In the genomic region with DNA sequence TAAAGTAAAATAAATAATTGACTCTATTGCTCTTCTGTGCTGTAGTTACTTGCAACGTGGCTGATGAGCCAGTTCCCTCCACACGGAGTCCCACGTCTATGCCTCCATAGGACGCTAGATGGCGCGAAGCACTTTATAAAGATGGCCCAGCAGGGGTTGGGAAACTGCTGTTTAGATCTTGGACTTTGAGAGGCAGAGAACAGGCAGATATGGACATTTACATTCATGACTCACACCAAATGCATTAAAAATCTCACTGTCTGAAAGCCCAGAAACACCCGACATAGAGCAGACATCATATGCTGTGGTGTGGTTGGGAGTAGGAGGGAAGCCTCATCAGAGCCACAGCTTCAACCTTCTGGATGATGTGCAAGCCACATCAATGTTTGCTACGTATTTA, we compare ENCODE assay signal across 8 cellular contexts.
DNase-seq lines count a peak whose midpoint lies in the region; ATAC-seq and TF ChIP-seq lines count a peak whose summit lies in the region.

No MANE protein-coding gene starts in this region.

- BruUV-seq in Caco-2 (replicated peaks; lab: Mats Ljungman, UMichigan) = no TSS peak

- H3K4me3 ChIP-seq in Caco-2 (ENCODE audit: low read depth, low read length) = no peak overlapping the region
- no peak overlapping the region for H3K4me3 ChIP-seq in WI38 (ENCODE audit: low read depth, low read length)

- CTCF ChIA-PET in Caco-2 (lab: Charles Lee) = interaction anchor here (1.3 kb wide), 1 partner anchor 943 kb away, joined by 3 read pairs; no protein-coding TSS in a partner anchor

- TF ChIP-seq CTCF in Caco-2 (IDR thresholded peaks at IDR 0.05; ENCODE audit: insufficient read depth in 1 of 2, low read depth in 1 of 2, low read length in 1 of 2, severe bottlenecking in 1 of 2, unreplicated experiment in 1 of 2) = peak; percentile 86 to 97
- peak; percentile 95 for TF ChIP-seq CTCF in WI38 (IDR thresholded peaks at IDR 0.05; ENCODE audit: low read depth, low read length)

- 0 out of 2 replicates have a peak, but pooled peaks cover 2% of the 10 kb centered on the region for H3K27me3 ChIP-seq in Caco-2 (replicated peaks; ENCODE audit: control insufficient read depth, insufficient read depth, low read length)

- H3K36me3 ChIP-seq in Caco-2 (ENCODE audit: control insufficient read depth, insufficient read depth, low read length) = no peaks in the 10 kb centered on the region

- peak; percentile 99 for ATAC-seq in GM19351 (IDR thresholded peaks at IDR 0.05; ENCODE audit: unreplicated experiment)
- ATAC-seq in HG03342 (IDR thresholded peaks at IDR 0.05; ENCODE audit: unreplicated experiment) = peak; percentile 98
- ATAC-seq in stimulated activated memory B cell treated with anti-CD40 and anti-IgM and Interleukin-4, amounts not matched to agents 10 μg/mL and 1 μg/mL and 100 μg/mL, for 72 hours = peak; percentile 60

- DNase-seq in Caco-2 (peak; percentile 79 to 81), NCI-H2196 (lab: John Stamatoyannopoulos, UW; ENCODE audit: unreplicated experiment) (peak; percentile 81), lung microvascular endothelial cell (ENCODE audit: low read depth in 2 of 2) (peak; percentile 90 to 93)
- DNase-seq in effector CD4-positive, alpha-beta T cell = peak; percentile 7

- H3K4me1 Mint-ChIP-seq in Caco-2 (ENCODE audit: low read depth, unreplicated experiment) = peaks cover 12% of the 10 kb centered on the region
- no peaks in the 10 kb centered on the region for H3K4me1 Mint-ChIP-seq in stimulated activated memory B cell treated with anti-CD40 and anti-IgM and Interleukin-4, amounts not matched to agents 10 μg/mL and 1 μg/mL and 100 μg/mL, for 72 hours

- no peaks in the 10 kb centered on the region for H3K9me3 Mint-ChIP-seq in Caco-2 (ENCODE audit: unreplicated experiment)
- H3K9me3 Mint-ChIP-seq in stimulated activated memory B cell treated with anti-CD40 and anti-IgM and Interleukin-4, amounts not matched to agents 10 μg/mL and 1 μg/mL and 100 μg/mL, for 72 hours = no peaks in the 10 kb centered on the region

- no peak overlapping the region for H3K4me3 Mint-ChIP-seq in Caco-2 (ENCODE audit: unreplicated experiment)
- H3K4me3 Mint-ChIP-seq in stimulated activated memory B cell treated with anti-CD40 and anti-IgM and Interleukin-4, amounts not matched to agents 10 μg/mL and 1 μg/mL and 100 μg/mL, for 72 hours = no peak overlapping the region

- H3K4me1 ChIP-seq in Caco-2 = no peaks in the 10 kb centered on the region

- intact Hi-C loops in Caco-2 (cut with micrococcal nuclease; ENCODE audit: unreplicated experiment) = loop anchor here (1.0 to 5.0 kb wide), 4 partner anchors 162 to 944 kb away; no protein-coding TSS in a partner anchor

- POLR2A ChIA-PET in Caco-2 (lab: Charles Lee) = no interaction called here

- no peaks in the 10 kb centered on the region for H3K36me3 Mint-ChIP-seq in Caco-2 (ENCODE audit: insufficient read depth, unreplicated experiment)
- H3K36me3 Mint-ChIP-seq in stimulated activated memory B cell treated with anti-CD40 and anti-IgM and Interleukin-4, amounts not matched to agents 10 μg/mL and 1 μg/mL and 100 μg/mL, for 72 hours = no peaks in the 10 kb centered on the region

- H3K27me3 Mint-ChIP-seq in Caco-2 (ENCODE audit: insufficient read depth, unreplicated experiment) = peaks cover 16% of the 10 kb centered on the region
- H3K27me3 Mint-ChIP-seq in stimulated activated memory B cell treated with anti-CD40 and anti-IgM and Interleukin-4, amounts not matched to agents 10 μg/mL and 1 μg/mL and 100 μg/mL, for 72 hours = no peaks in the 10 kb centered on the region

- no peak overlapping the region for H3K27ac Mint-ChIP-seq in Caco-2 (ENCODE audit: unreplicated experiment)
- H3K27ac Mint-ChIP-seq in stimulated activated memory B cell treated with anti-CD40 and anti-IgM and Interleukin-4, amounts not matched to agents 10 μg/mL and 1 μg/mL and 100 μg/mL, for 72 hours = no peak overlapping the region

- no peaks in the 10 kb centered on the region for H3K9me3 ChIP-seq in Caco-2

Comparison
In these comparisons a context has a peak if more than half of its experiments do, and no peak if none do; other contexts are left out.
1. DNase-seq: peak in every context shown above with its lines; median percentile 92 in lung microvascular endothelial cell; 81 in NCI-H2196; 80 in Caco-2; 7 in effector CD4-positive, alpha-beta T cell.